10 cellular contexts compared by ENCODE assay signal in the genomic region with DNA sequence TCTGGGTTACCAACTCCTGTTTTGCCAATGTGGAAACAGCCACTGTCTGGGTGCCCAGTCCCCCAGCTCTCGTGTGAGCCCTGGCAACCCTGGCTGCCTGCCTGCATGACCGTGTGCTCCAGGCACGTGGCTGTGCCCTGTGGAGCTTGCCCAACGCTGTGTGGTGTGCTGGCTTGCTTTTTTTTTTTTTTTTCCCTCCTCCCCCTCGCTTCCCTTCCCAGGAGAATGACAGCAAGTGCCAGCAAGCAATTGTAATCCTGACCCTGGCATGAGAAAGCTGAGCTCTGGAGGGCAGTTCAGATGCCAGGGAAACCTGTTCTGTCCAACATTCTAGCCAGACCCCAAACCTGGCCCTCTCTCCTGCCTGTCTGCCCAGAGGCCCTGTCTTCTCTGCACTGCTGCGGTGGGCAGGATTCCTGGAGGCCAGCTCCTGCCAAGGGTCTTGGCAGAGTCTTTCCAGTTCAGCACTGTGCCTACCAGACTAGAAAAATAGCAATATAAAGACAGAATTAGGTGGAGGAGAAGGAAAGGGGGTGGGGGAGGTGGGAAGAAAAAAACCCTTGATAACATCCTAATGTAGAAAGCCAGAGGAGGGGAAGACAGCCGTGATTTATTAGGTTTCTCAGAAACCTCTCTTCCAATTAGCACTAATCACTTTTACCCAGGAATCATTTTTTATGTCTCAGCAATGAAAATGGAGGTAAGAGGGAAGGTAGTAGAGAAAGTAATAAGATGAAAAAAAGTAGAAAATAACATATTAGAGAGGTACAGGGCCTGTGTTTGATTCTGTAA. TPM values are rescaled to one million over a fixed set of nuclear protein-coding genes. Genes with fewer than 3 reads are reported as not detected.
A peak's percentile ranks its signal among the peaks of the same experiment; 100 is the strongest.
DNase-seq lines count a peak whose midpoint lies in the region; ATAC-seq and TF ChIP-seq lines count a peak whose summit lies in the region.
"Had no signal": no experiment of that assay in that cellular context is flagged by ENCODE, and none has a peak within 500 bp of the region (broad histone marks: within the 10 kb centered on the region; RNA-seq: fewer than 3 reads in every experiment).

No MANE protein-coding gene starts in this region.

- no peak overlapping the region; the same call in 1 of the 2 replicates for H3K27ac ChIP-seq in ACC112 (ENCODE audit: low read depth, low read length)
- H3K27ac ChIP-seq: brain microvascular endothelial cell, VCaP had no signal

- DNase-seq in SK-MEL-5 (ENCODE audit: low read depth, low spot score): peak; percentile 37
- peak; percentile 63 to 87 for DNase-seq in foreskin fibroblast
- peak in 52 of 56 donors; percentile 16 to 87 (median 69) for DNase-seq in nucleus accumbens (lab: John Stamatoyannopoulos, UW)
- no peak for DNase-seq in osteocyte (ENCODE audit: extremely low spot score, unreplicated experiment)
- DNase-seq in DMS153 treated with DMSO at 0.1 percent for 48 hours (lab: John Stamatoyannopoulos, UW; ENCODE audit: unreplicated experiment): no peak
- DNase-seq in activated T-cell treated with anti-CD3 and anti-CD28 coated beads, Interleukin-2, amount 50 U/mL, for 72 hours: no peak
- DNase-seq: brain microvascular endothelial cell had no signal

- TF ChIP-seq CTCF in foreskin fibroblast (IDR thresholded peaks at IDR 0.05; ENCODE audit: low read depth, low read length) (no peak), osteocyte (IDR thresholded peaks at IDR 0.05) (no peak)

- H3K27me3 ChIP-seq in ACC112 (ENCODE audit: insufficient read depth, low read length): peaks cover 10% of the 10 kb centered on the region

- H3K9me3 Mint-ChIP-seq in osteocyte (ENCODE audit: unreplicated experiment): no peaks in the 10 kb centered on the region
- H3K9me3 Mint-ChIP-seq in activated T-cell treated with anti-CD3 and anti-CD28 coated beads, Interleukin-2, amount 50 U/mL, for 72 hours: no peaks in the 10 kb centered on the region

- ATAC-seq in HG03521 (IDR thresholded peaks at IDR 0.05; ENCODE audit: unreplicated experiment): no peak
- no peak for ATAC-seq in activated T-cell treated with anti-CD3 and anti-CD28 coated beads, Interleukin-2, amount 50 U/mL, for 72 hours (replicated peaks in 1 of 2)

- H3K36me3 Mint-ChIP-seq in osteocyte (ENCODE audit: unreplicated experiment): no peaks in the 10 kb centered on the region
- no peaks in the 10 kb centered on the region for H3K36me3 Mint-ChIP-seq in activated T-cell treated with anti-CD3 and anti-CD28 coated beads, Interleukin-2, amount 50 U/mL, for 72 hours (ENCODE audit: insufficient read depth in 2 of 2)

- peaks cover 33% of the 10 kb centered on the region for H3K4me1 ChIP-seq in ACC112 (ENCODE audit: control insufficient read depth, insufficient read depth, low read length, unreplicated experiment)

- H3K4me1 Mint-ChIP-seq in osteocyte (ENCODE audit: unreplicated experiment): peaks cover 3% of the 10 kb centered on the region
- H3K4me1 Mint-ChIP-seq in activated T-cell treated with anti-CD3 and anti-CD28 coated beads, Interleukin-2, amount 50 U/mL, for 72 hours (ENCODE audit: low read depth): no peaks in the 10 kb centered on the region

- H3K79me2 ChIP-seq in ACC112 (ENCODE audit: control insufficient read depth, insufficient read depth, low read length, unreplicated experiment): no peaks in the 10 kb centered on the region

- in situ Hi-C loops in SK-MEL-5 (cut with HindIII; ENCODE audit: low pct_unique_long_range_greater_than_20kb, low sequenced_read_pairs): no loop called here

- H3K27ac Mint-ChIP-seq in osteocyte (ENCODE audit: unreplicated experiment): no peak overlapping the region
- H3K27ac Mint-ChIP-seq in activated T-cell treated with anti-CD3 and anti-CD28 coated beads, Interleukin-2, amount 50 U/mL, for 72 hours: no peak overlapping the region

- H3K27me3 Mint-ChIP-seq in osteocyte (ENCODE audit: unreplicated experiment): peaks cover 30% of the 10 kb centered on the region
- H3K27me3 Mint-ChIP-seq in activated T-cell treated with anti-CD3 and anti-CD28 coated beads, Interleukin-2, amount 50 U/mL, for 72 hours (ENCODE audit: low read depth): peaks cover 38% of the 10 kb centered on the region

- H3K4me3 Mint-ChIP-seq in osteocyte (ENCODE audit: unreplicated experiment): no peak overlapping the region
- H3K4me3 Mint-ChIP-seq in activated T-cell treated with anti-CD3 and anti-CD28 coated beads, Interleukin-2, amount 50 U/mL, for 72 hours: no peak overlapping the region

- no peaks in the 10 kb centered on the region for H3K36me3 ChIP-seq in ACC112 (ENCODE audit: insufficient read depth, low read length)
- H3K36me3 ChIP-seq: brain microvascular endothelial cell had no signal

- H3K4me3 ChIP-seq in ACC112 (ENCODE audit: low read depth, low read length): peak overlapping the region; percentile 42; the same call in 1 of the 2 replicates
- no peak overlapping the region for H3K4me3 ChIP-seq in foreskin fibroblast (ENCODE audit: low read depth in 1 of 2, low read length in 2 of 2)

- peak overlapping the region; percentile 75 for H2AFZ ChIP-seq in ACC112 (ENCODE audit: low read length, unreplicated experiment)

RNA-seq across cellular contexts. Expression of gene HLF, which starts 9.0 kb away (rescaled TPM):
- 0.24 and 1.8 TPM in 2 replicates for total RNA-seq in SK-MEL-5 (2014; rRNA removed; shearing (Covaris generic))
- 0.31 and 0.91 TPM in 2 replicates for polyA plus RNA-seq in SK-MEL-5 (2015; cell fraction: cytosol; rRNA removed)
- 0.59 and 2.1 TPM in 2 replicates for polyA plus RNA-seq in SK-MEL-5 (2015; cell fraction: nucleus; rRNA removed)
- total RNA-seq in osteocyte: 0.51 and 0.65 TPM in 2 replicates
- total RNA-seq in activated T-cell treated with anti-CD3 and anti-CD28 coated beads, Interleukin-2, amount 50 U/mL, for 72 hours: 10 to 100 TPM; 23.9 to 44.3 TPM

Comparison
In these comparisons a context has a peak if more than half of its experiments do, and no peak if none do; other contexts are left out.
1. DNase-seq: peak in SK-MEL-5 (single experiment), foreskin fibroblast (2 of 2) and nucleus accumbens (52 of 56); none in osteocyte (single experiment), DMS153 treated with DMSO at 0.1 percent for 48 hours (single experiment) and activated T-cell treated with anti-CD3 and anti-CD28 coated beads, Interleukin-2, amount 50 U/mL, for 72 hours (0 of 2).